In the genomic region with DNA sequence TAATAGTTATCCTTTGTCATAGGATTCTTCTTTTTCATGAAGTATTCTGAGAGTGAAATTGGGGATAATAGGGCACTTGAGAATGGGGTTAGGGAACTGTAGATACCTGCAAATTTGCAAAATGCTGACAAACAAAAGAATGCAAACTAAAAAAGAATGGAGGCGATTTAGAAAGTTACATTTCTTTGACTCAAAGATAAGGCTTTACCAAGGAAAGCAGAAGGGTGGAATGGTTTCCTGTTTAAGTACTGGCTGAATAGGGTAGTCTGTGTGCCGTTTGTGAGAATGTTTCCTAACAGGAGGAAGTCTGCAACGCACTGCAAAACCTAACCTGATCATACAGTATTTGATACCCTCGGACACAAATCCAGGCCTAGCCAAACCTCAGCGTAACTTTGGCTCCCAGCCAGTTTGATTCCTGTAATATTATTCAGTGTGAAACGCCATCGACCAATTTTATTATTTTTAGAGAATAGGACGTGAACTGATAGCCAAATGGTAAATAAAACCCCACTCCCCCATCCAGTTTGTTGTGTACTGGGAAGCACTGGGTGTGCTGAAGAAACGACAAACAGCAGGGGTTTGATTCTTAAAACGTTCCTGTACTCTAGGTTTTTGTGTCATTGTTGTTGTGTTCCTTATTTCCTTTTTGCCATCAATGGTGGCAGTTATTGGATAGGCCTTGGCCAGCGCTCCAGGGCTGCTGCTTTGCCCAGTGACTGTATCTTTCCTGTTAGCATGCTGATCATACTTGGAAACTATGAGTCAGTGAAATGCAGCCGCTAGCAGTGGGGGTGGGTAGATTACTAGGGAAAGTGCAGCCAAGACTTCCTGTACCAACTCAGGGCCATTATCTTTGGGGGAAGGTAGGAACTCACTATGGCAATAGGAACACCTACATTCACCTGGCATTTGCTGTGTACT, we compare ENCODE assay signal across 8 cellular contexts.
DNase-seq lines count a peak whose midpoint lies in the region; ATAC-seq and TF ChIP-seq lines count a peak whose summit lies in the region.

No MANE protein-coding gene starts in this region.

- H3K4me3 ChIP-seq in dorsolateral prefrontal cortex = peak overlapping the region in 16 of 59 donors; percentile 2 to 39 (median 12)

- DNase-seq in NCI-H1417 (lab: John Stamatoyannopoulos, UW) = peak in 2 of 3 experiments; percentile 60 to 72
- no peak for DNase-seq in NCI-H1417 treated with DMSO at 0.1 percent for 48 hours (lab: John Stamatoyannopoulos, UW)
- peak; percentile 39 for DNase-seq in NCI-H510A (lab: John Stamatoyannopoulos, UW)
- DNase-seq in activated CD4-positive, alpha-beta T cell treated with anti-CD3 and anti-CD28 coated beads, Interleukin-2, amount 50 U/mL, for 4 hours = peak; percentile 54 to 60
- DNase-seq in dorsolateral prefrontal cortex = peak; percentile 32 to 87 (median 74)
- DNase-seq in lung microvascular endothelial cell (ENCODE audit: low read depth in 2 of 2) = peak; percentile 98
- peak; percentile 37 for DNase-seq in stimulated activated CD8-positive, alpha-beta memory T cell treated with anti-CD3 and anti-CD28 coated beads, Interleukin-12 subunit alpha, Interleukin-12 subunit beta, amount 100 ng/mL, for 4 hours (ENCODE audit: low read depth)

- ATAC-seq in HG03064 (IDR thresholded peaks at IDR 0.05; ENCODE audit: low read depth, unreplicated experiment) = peak; percentile 69

- TF ChIP-seq CTCF in dorsolateral prefrontal cortex (IDR thresholded peaks at IDR 0.05 in 54 of 56, conservative IDR thresholded peaks at IDR 0.05 in 2 of 56; ENCODE audit: low read depth in 1 of 56, partially characterized antibody in 56 of 56) = no peak

- intact Hi-C loops in dorsolateral prefrontal cortex (cut with DNase I) = no loop called here

- peak overlapping the region in 57 of 59 donors; percentile 15 to 88 (median 73) for H3K27ac ChIP-seq in dorsolateral prefrontal cortex

- H3K27me3 ChIP-seq in dorsolateral prefrontal cortex = no peaks in the 10 kb centered on the region
